1 cellular context compared by ENCODE assay signal in genomic region chr12:111816898-111817297, GRCh38. TPM values are rescaled to one million over a fixed set of nuclear protein-coding genes. Genes with fewer than 3 reads are reported as not detected.
"Had no signal": no experiment of that assay in that cellular context is flagged by ENCODE, and none has a peak within 500 bp of the region (broad histone marks: within the 10 kb centered on the region; RNA-seq: fewer than 3 reads in every experiment).

No MANE protein-coding gene starts in this region.

RNA-seq across cellular contexts. Expression of gene ALDH2, which starts 50.2 kb away (rescaled TPM):
- total RNA-seq: MCF 10A had no signal
